ENCODE assay signal across 8 cellular contexts in genomic region chr10:100825946-100826660, GRCh38.
DNase-seq lines count a peak whose midpoint lies in the region; ATAC-seq and TF ChIP-seq lines count a peak whose summit lies in the region.
"Had no signal": no experiment of that assay in that cellular context is flagged by ENCODE, and none has a peak within 500 bp of the region (broad histone marks: within the 10 kb centered on the region; RNA-seq: fewer than 3 reads in every experiment).

No MANE protein-coding gene starts in this region.

- CTCF ChIA-PET in Calu3 (lab: Charles Lee) = interaction anchor here (0.6 kb wide), 1 partner anchor 33 kb away, joined by 8 read pairs; no protein-coding TSS in a partner anchor
- CTCF ChIA-PET in activated B cell treated with CpG ODN at 0.5 μM for 24 hours (lab: Charles Lee) = interaction anchor here (1.0 to 1.3 kb wide), 5 partner anchors 82 to 296 kb away, joined by 3 read pairs; no protein-coding TSS in a partner anchor

- H3K36me3 Mint-ChIP-seq in Calu3 (ENCODE audit: insufficient read depth, unreplicated experiment) (peaks cover 8% of the 10 kb centered on the region), activated B cell treated with CpG ODN at 0.5 μM for 24 hours (ENCODE audit: low read depth) (no peaks in the 10 kb centered on the region), nephron progenitor cell (ENCODE audit: low read depth) (peaks cover 27% of the 10 kb centered on the region)
- no peaks in the 10 kb centered on the region for H3K36me3 Mint-ChIP-seq in activated T-helper 2 cell treated with anti-CD3 and anti-CD28 coated beads, Interferon-gamma antibody, Interleukin-2, Interleukin-4, amounts not matched to agents 10 μg/mL and 5 μg/mL and 100 μg/mL, durations not matched to agents 14 hours and 24 hours and 36 hours (ENCODE audit: low read depth)

- DNase-seq in Calu3 = no peak
- peak; percentile 44 to 66 for DNase-seq in HL-60 (ENCODE audit: low read depth in 1 of 2, low spot score in 1 of 2)
- peak; percentile 23 for DNase-seq in activated B cell treated with CpG ODN at 0.5 μM for 24 hours
- peak; percentile 47 for DNase-seq in nephron progenitor cell
- DNase-seq in activated T-helper 2 cell treated with anti-CD3 and anti-CD28 coated beads, Interferon-gamma antibody, Interleukin-2, Interleukin-4, amounts not matched to agents 10 μg/mL and 5 μg/mL and 100 μg/mL, durations not matched to agents 14 hours and 24 hours and 36 hours (ENCODE audit: low spot score) = no peak
- DNase-seq in SHP77 treated with DMSO at 0.1 percent for 48 hours (lab: John Stamatoyannopoulos, UW) = no peak

- H3K27me3 ChIP-seq in HL-60 (ENCODE audit: insufficient read depth, poor library complexity, severe bottlenecking) = peaks cover 45% of the 10 kb centered on the region

- BruUV-seq in Calu3 (replicated peaks; lab: Mats Ljungman, UMichigan) = no TSS peak

- H3K4me3 ChIP-seq in HL-60 (replicated peaks; ENCODE audit: insufficient read depth, low read length) = no peak overlapping the region

- H3K9me3 Mint-ChIP-seq in Calu3 (ENCODE audit: low read depth, unreplicated experiment) (no peaks in the 10 kb centered on the region), activated B cell treated with CpG ODN at 0.5 μM for 24 hours (no peaks in the 10 kb centered on the region), nephron progenitor cell (no peaks in the 10 kb centered on the region)
- no peaks in the 10 kb centered on the region for H3K9me3 Mint-ChIP-seq in activated T-helper 2 cell treated with anti-CD3 and anti-CD28 coated beads, Interferon-gamma antibody, Interleukin-2, Interleukin-4, amounts not matched to agents 10 μg/mL and 5 μg/mL and 100 μg/mL, durations not matched to agents 14 hours and 24 hours and 36 hours
- H3K9me3 Mint-ChIP-seq: T-helper 1 cell treated with Interleukin-12 subunit alpha and Interleukin-12 subunit beta and Interleukin-4 antibody, amounts not matched to agents 30 μg/mL and 1 μg/mL, for 36 hours had no signal

- H3K4me3 Mint-ChIP-seq in Calu3 (ENCODE audit: low read depth, unreplicated experiment) (peak overlapping the region; percentile 71), activated B cell treated with CpG ODN at 0.5 μM for 24 hours (peak overlapping the region; percentile 76), nephron progenitor cell (peak overlapping the region; percentile 69)
- no peak overlapping the region for H3K4me3 Mint-ChIP-seq in activated T-helper 2 cell treated with anti-CD3 and anti-CD28 coated beads, Interferon-gamma antibody, Interleukin-2, Interleukin-4, amounts not matched to agents 10 μg/mL and 5 μg/mL and 100 μg/mL, durations not matched to agents 14 hours and 24 hours and 36 hours (ENCODE audit: low read depth)

- peak overlapping the region; percentile 56 for H3K27ac ChIP-seq in HL-60 (replicated peaks)

- H3K27ac Mint-ChIP-seq in Calu3 (ENCODE audit: unreplicated experiment) = no peak overlapping the region
- H3K27ac Mint-ChIP-seq in activated B cell treated with CpG ODN at 0.5 μM for 24 hours = no peak overlapping the region
- peak overlapping the region; percentile 89 for H3K27ac Mint-ChIP-seq in nephron progenitor cell
- H3K27ac Mint-ChIP-seq in activated T-helper 2 cell treated with anti-CD3 and anti-CD28 coated beads, Interferon-gamma antibody, Interleukin-2, Interleukin-4, amounts not matched to agents 10 μg/mL and 5 μg/mL and 100 μg/mL, durations not matched to agents 14 hours and 24 hours and 36 hours = no peak overlapping the region
- H3K27ac Mint-ChIP-seq: T-helper 1 cell treated with Interleukin-12 subunit alpha and Interleukin-12 subunit beta and Interleukin-4 antibody, amounts not matched to agents 30 μg/mL and 1 μg/mL, for 36 hours had no signal

- TF ChIP-seq CTCF in Calu3 (IDR thresholded peaks at IDR 0.05; ENCODE audit: unreplicated experiment) = no peak
- no peak for TF ChIP-seq CTCF in HL-60 (IDR thresholded peaks at IDR 0.05; ENCODE audit: insufficient read depth, low read length)
- TF ChIP-seq CTCF in activated B cell treated with CpG ODN at 0.5 μM for 24 hours (IDR thresholded peaks at IDR 0.05) = no peak
- no peak for TF ChIP-seq CTCF in nephron progenitor cell (IDR thresholded peaks at IDR 0.05)

- intact Hi-C loops in Calu3 (cut with micrococcal nuclease; ENCODE audit: unreplicated experiment) = no loop called here
- intact Hi-C loops in activated B cell treated with CpG ODN at 0.5 μM for 24 hours (cut with micrococcal nuclease) = loop anchor here (1.0 to 10.0 kb wide), 7 partner anchors 86 to 1291 kb away; partner anchors contain the start of genes NKX2-3 and SLF2
- intact Hi-C loops in activated T-helper 2 cell treated with anti-CD3 and anti-CD28 coated beads, Interferon-gamma antibody, Interleukin-2, Interleukin-4, amounts not matched to agents 10 μg/mL and 5 μg/mL and 100 μg/mL, durations not matched to agents 14 hours and 24 hours and 36 hours (cut with micrococcal nuclease) = loop anchor here (5.0 to 10.0 kb wide), 4 partner anchors 84 to 391 kb away; partner anchors contain the start of gene TLX1

- H3K4me1 Mint-ChIP-seq in Calu3 (ENCODE audit: low read depth, unreplicated experiment) (peaks cover 15% of the 10 kb centered on the region), activated B cell treated with CpG ODN at 0.5 μM for 24 hours (peaks cover 41% of the 10 kb centered on the region), nephron progenitor cell (peaks cover 74% of the 10 kb centered on the region)
- peaks cover 19% of the 10 kb centered on the region for H3K4me1 Mint-ChIP-seq in activated T-helper 2 cell treated with anti-CD3 and anti-CD28 coated beads, Interferon-gamma antibody, Interleukin-2, Interleukin-4, amounts not matched to agents 10 μg/mL and 5 μg/mL and 100 μg/mL, durations not matched to agents 14 hours and 24 hours and 36 hours (ENCODE audit: low read depth)

- peak; percentile 41 for ATAC-seq in activated B cell treated with CpG ODN at 0.5 μM for 24 hours (ENCODE audit: low read depth)
- ATAC-seq in HG03196 (IDR thresholded peaks at IDR 0.05; ENCODE audit: unreplicated experiment) = no peak

- H3K27me3 Mint-ChIP-seq in Calu3 (ENCODE audit: unreplicated experiment) (peaks cover 51% of the 10 kb centered on the region), activated B cell treated with CpG ODN at 0.5 μM for 24 hours (peaks cover 59% of the 10 kb centered on the region), nephron progenitor cell (ENCODE audit: low read depth, poor library complexity) (peaks cover 51% of the 10 kb centered on the region)
- H3K27me3 Mint-ChIP-seq in activated T-helper 2 cell treated with anti-CD3 and anti-CD28 coated beads, Interferon-gamma antibody, Interleukin-2, Interleukin-4, amounts not matched to agents 10 μg/mL and 5 μg/mL and 100 μg/mL, durations not matched to agents 14 hours and 24 hours and 36 hours (ENCODE audit: low read depth) = peaks cover 70% of the 10 kb centered on the region

- POLR2A ChIA-PET in activated B cell treated with CpG ODN at 0.5 μM for 24 hours (lab: Charles Lee) = interaction anchor here (0.6 to 1.1 kb wide), 3 partner anchors 245 to 868 kb away, joined by 3 to 7 read pairs (median 5); partner anchors contain the start of gene HIF1AN

Comparison
In these comparisons a context has a peak if more than half of its experiments do, and no peak if none do; other contexts are left out.
1. DNase-seq: peak in HL-60 (2 of 2), activated B cell treated with CpG ODN at 0.5 μM for 24 hours (single experiment) and nephron progenitor cell (single experiment); none in Calu3 (single experiment), activated T-helper 2 cell treated with anti-CD3 and anti-CD28 coated beads, Interferon-gamma antibody, Interleukin-2, Interleukin-4, amounts not matched to agents 10 μg/mL and 5 μg/mL and 100 μg/mL, durations not matched to agents 14 hours and 24 hours and 36 hours (single experiment) and SHP77 treated with DMSO at 0.1 percent for 48 hours (single experiment).